17 cellular contexts compared by ENCODE assay signal in the genomic region with DNA sequence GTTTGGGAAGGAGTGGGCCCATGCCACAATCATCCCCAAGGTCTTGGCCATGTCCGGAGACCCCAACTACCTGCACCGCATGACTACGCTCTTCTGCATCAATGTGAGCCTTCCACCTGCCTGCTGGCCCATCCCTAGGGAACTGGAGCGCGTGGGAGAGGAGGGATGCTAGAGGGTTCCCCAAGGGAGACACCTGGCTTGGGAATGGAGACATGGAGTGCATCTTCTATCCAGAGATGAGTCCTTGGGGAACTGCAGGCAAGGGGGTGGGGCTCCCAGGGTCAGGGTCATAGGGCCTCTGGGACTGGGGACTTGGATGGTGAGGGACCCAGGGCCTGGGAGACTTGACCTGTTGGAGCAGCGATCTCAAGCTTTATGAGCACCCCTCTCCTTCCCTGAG. TPM values are rescaled to one million over a fixed set of nuclear protein-coding genes. Genes with fewer than 3 reads are reported as not detected.
A peak's percentile ranks its signal among the peaks of the same experiment; 100 is the strongest.
DNase-seq lines count a peak whose midpoint lies in the region; ATAC-seq, FAIRE-seq and TF ChIP-seq lines count a peak whose summit lies in the region.
"Had no signal": no experiment of that assay in that cellular context is flagged by ENCODE, and none has a peak within 500 bp of the region (broad histone marks: within the 10 kb centered on the region; RNA-seq: fewer than 3 reads in every experiment).

No MANE protein-coding gene starts in this region.

- H3K4me1 Mint-ChIP-seq in activated CD4-positive, alpha-beta T cell treated with anti-CD3 and anti-CD28 coated beads, Interleukin-2, amount 10 ng/mL, durations not matched to agents 7 days and 5 days, result no peaks in the 10 kb centered on the region
- peaks cover 10% of the 10 kb centered on the region for H3K4me1 Mint-ChIP-seq in central memory CD8-positive, alpha-beta T cell
- no peaks in the 10 kb centered on the region for H3K4me1 Mint-ChIP-seq in osteocyte (ENCODE audit: unreplicated experiment)

- peaks cover 88% of the 10 kb centered on the region for H3K36me3 Mint-ChIP-seq in activated CD4-positive, alpha-beta T cell treated with anti-CD3 and anti-CD28 coated beads, Interleukin-2, amount 10 ng/mL, durations not matched to agents 7 days and 5 days (ENCODE audit: low read depth)
- peaks cover 80% of the 10 kb centered on the region for H3K36me3 Mint-ChIP-seq in central memory CD8-positive, alpha-beta T cell (ENCODE audit: insufficient read depth)
- H3K36me3 Mint-ChIP-seq in osteocyte (ENCODE audit: unreplicated experiment), result peaks cover 85% of the 10 kb centered on the region

- no peaks in the 10 kb centered on the region for H3K9me3 ChIP-seq in GM23248 (ENCODE audit: low read depth)
- H3K9me3 ChIP-seq: BLaER1, Caco-2 had no signal

- no peaks in the 10 kb centered on the region for H3K9me2 ChIP-seq in GM23248 (ENCODE audit: insufficient read depth)

- H3K4me1 ChIP-seq in GM23248 (ENCODE audit: insufficient read depth), result no peaks in the 10 kb centered on the region
- H3K4me1 ChIP-seq: BLaER1, Caco-2 had no signal

- H3K9ac ChIP-seq in GM23248, result no peak overlapping the region
- H3K9ac ChIP-seq: BLaER1 had no signal

- no peak for ATAC-seq in central memory CD8-positive, alpha-beta T cell (replicated peaks; ENCODE audit: extremely low read depth, poor library complexity, severe bottlenecking)
- no peak for ATAC-seq in Right ventricle myocardium superior (ENCODE audit: poor library complexity)
- no peak for ATAC-seq in HG03135 (IDR thresholded peaks at IDR 0.05; ENCODE audit: unreplicated experiment)
- ATAC-seq: HCT116 had no signal

- H3K27ac Mint-ChIP-seq in activated CD4-positive, alpha-beta T cell treated with anti-CD3 and anti-CD28 coated beads, Interleukin-2, amount 10 ng/mL, durations not matched to agents 7 days and 5 days, result peak overlapping the region; percentile 46
- H3K27ac Mint-ChIP-seq in central memory CD8-positive, alpha-beta T cell (ENCODE audit: low read depth), result peak overlapping the region; percentile 15
- H3K27ac Mint-ChIP-seq in osteocyte (ENCODE audit: unreplicated experiment), result no peak overlapping the region

- intact Hi-C loops in Right ventricle myocardium superior (cut with DNase I), result no loop called here

- peaks cover 87% of the 10 kb centered on the region for H3K36me3 ChIP-seq in GM23248 (ENCODE audit: low read depth)

- no peak for FAIRE-seq in RCC 7860 (lab: Jason Lieb, UNC)
- FAIRE-seq: GM19239 had no signal

- H3K27me3 ChIP-seq in GM23248 (replicated peaks; ENCODE audit: insufficient read depth), result no peaks in the 10 kb centered on the region
- H3K27me3 ChIP-seq: BLaER1 had no signal

- H2AFZ ChIP-seq in GM23248, result no peak overlapping the region

- no peaks in the 10 kb centered on the region for H3K9me3 Mint-ChIP-seq in activated CD4-positive, alpha-beta T cell treated with anti-CD3 and anti-CD28 coated beads, Interleukin-2, amount 10 ng/mL, durations not matched to agents 7 days and 5 days
- H3K9me3 Mint-ChIP-seq in central memory CD8-positive, alpha-beta T cell, result no peaks in the 10 kb centered on the region
- no peaks in the 10 kb centered on the region for H3K9me3 Mint-ChIP-seq in osteocyte (ENCODE audit: unreplicated experiment)
- H3K9me3 Mint-ChIP-seq: CD8-positive, alpha-beta memory T cell had no signal

- H3K79me2 ChIP-seq in GM23248 (ENCODE audit: insufficient read depth), result peaks cover 52% of the 10 kb centered on the region

- H3K4me3 Mint-ChIP-seq in activated CD4-positive, alpha-beta T cell treated with anti-CD3 and anti-CD28 coated beads, Interleukin-2, amount 10 ng/mL, durations not matched to agents 7 days and 5 days, result no peak overlapping the region
- no peak overlapping the region for H3K4me3 Mint-ChIP-seq in central memory CD8-positive, alpha-beta T cell
- H3K4me3 Mint-ChIP-seq in osteocyte (ENCODE audit: unreplicated experiment), result no peak overlapping the region
- H3K4me3 Mint-ChIP-seq: CD8-positive, alpha-beta memory T cell had no signal

- 94 to 95% methylated on average over 6 of the region's 6 CpGs for WGBS in GM23248 (ENCODE audit: low coverage in 1 of 2, low lambda C conversion rate in 2 of 2, missing lambda C conversion rate in 2 of 2), 2 experiments

- TF ChIP-seq CTCF in osteocyte (IDR thresholded peaks at IDR 0.05), result no peak

- H3K27ac ChIP-seq in GM23248, result 0 out of 2 replicates have a peak overlapping the region, but pooled peaks have one; percentile 9
- H3K27ac ChIP-seq: 22Rv1, BLaER1 had no signal

- POLR2A ChIA-PET in activated CD4-positive, alpha-beta T cell treated with anti-CD3 and anti-CD28 coated beads, Interleukin-2, amount 10 ng/mL, durations not matched to agents 7 days and 5 days (lab: Charles Lee), result no interaction called here

- no peak overlapping the region for H3K4me2 ChIP-seq in GM23248 (ENCODE audit: unreplicated experiment)
- H3K4me2 ChIP-seq: BLaER1 had no signal

- H3F3A ChIP-seq in GM23248 (ENCODE audit: insufficient read depth), result peaks cover 7% of the 10 kb centered on the region

- no peaks in the 10 kb centered on the region for H4K20me1 ChIP-seq in GM23248 (ENCODE audit: insufficient read depth)

- CTCF ChIA-PET in activated CD4-positive, alpha-beta T cell treated with anti-CD3 and anti-CD28 coated beads, Interleukin-2, amount 10 ng/mL, durations not matched to agents 7 days and 5 days (lab: Charles Lee), result no interaction called here

- in situ Hi-C loops in GM23248 (cut with MboI), result no loop called here

- no peaks in the 10 kb centered on the region for H3K27me3 Mint-ChIP-seq in activated CD4-positive, alpha-beta T cell treated with anti-CD3 and anti-CD28 coated beads, Interleukin-2, amount 10 ng/mL, durations not matched to agents 7 days and 5 days
- no peaks in the 10 kb centered on the region for H3K27me3 Mint-ChIP-seq in central memory CD8-positive, alpha-beta T cell
- no peaks in the 10 kb centered on the region for H3K27me3 Mint-ChIP-seq in osteocyte (ENCODE audit: unreplicated experiment)
- H3K27me3 Mint-ChIP-seq: CD8-positive, alpha-beta memory T cell had no signal

- no peak for DNase-seq in activated CD4-positive, alpha-beta T cell treated with anti-CD3 and anti-CD28 coated beads, Interleukin-2, amount 10 ng/mL, durations not matched to agents 7 days and 5 days
- no peak for DNase-seq in activated CD4-positive, alpha-beta T cell treated with anti-CD3 and anti-CD28 coated beads for 4 hours
- DNase-seq in GM23248 (no peak), osteocyte (ENCODE audit: extremely low spot score, unreplicated experiment) (peak; percentile 76), Right ventricle myocardium superior (no peak), RCC 7860 (ENCODE audit: low spot score) (no peak)
- no peak for DNase-seq in central memory CD8-positive, alpha-beta T cell (ENCODE audit: low spot score in 2 of 2)
- DNase-seq: AML-193; Caco-2; CD8-positive, alpha-beta memory T cell; DND-41; GDM1 had no signal

- no peak overlapping the region for H3K4me3 ChIP-seq in GM23248
- H3K4me3 ChIP-seq: BLaER1 had no signal

RNA-seq across cellular contexts. Expression of gene PPP2R1A, which starts 31.2 kb away (rescaled TPM):
- total RNA-seq in activated CD4-positive, alpha-beta T cell treated with anti-CD3 and anti-CD28 coated beads, Interleukin-2, amount 10 ng/mL, durations not matched to agents 7 days and 5 days, result 100 to 1,000 TPM; 184 to 214 TPM
- total RNA-seq in GM23248 (2014; rRNA removed; shearing (Covaris generic)), result 191 and 248 TPM in 2 replicates
- polyA plus RNA-seq in GM23248 (2016; fragmentation: Nextera tagmentation; extraction: Ambion mirVana), result 277 and 279 TPM in 2 replicates
- total RNA-seq in osteocyte (257 and 269 TPM in 2 replicates), Right ventricle myocardium superior (339 TPM)

RNA-seq across cellular contexts. Expression of gene ZNF766, which starts 48.4 kb away (rescaled TPM):
- total RNA-seq in activated CD4-positive, alpha-beta T cell treated with anti-CD3 and anti-CD28 coated beads, Interleukin-2, amount 10 ng/mL, durations not matched to agents 7 days and 5 days, result 10 to 100 TPM; 23.3 to 24.0 TPM
- 9.5 and 9.7 TPM in 2 replicates for total RNA-seq in GM23248 (2014; rRNA removed; shearing (Covaris generic))
- 16.8 and 18.5 TPM in 2 replicates for polyA plus RNA-seq in GM23248 (2016; fragmentation: Nextera tagmentation; extraction: Ambion mirVana)
- total RNA-seq in osteocyte (20.2 and 20.3 TPM in 2 replicates), Right ventricle myocardium superior (11.1 TPM)

RNA-seq across cellular contexts. Expression of gene ZNF836, which starts 49.6 kb away (rescaled TPM):
- total RNA-seq in activated CD4-positive, alpha-beta T cell treated with anti-CD3 and anti-CD28 coated beads, Interleukin-2, amount 10 ng/mL, durations not matched to agents 7 days and 5 days, result 10 to 100 TPM; 21.7 to 23.5 TPM
- total RNA-seq in GM23248 (2014; rRNA removed; shearing (Covaris generic)), result 2.8 and 11.7 TPM in 2 replicates
- polyA plus RNA-seq in GM23248 (2016; fragmentation: Nextera tagmentation; extraction: Ambion mirVana), result 3.3 and 3.8 TPM in 2 replicates
- 19.0 and 19.1 TPM in 2 replicates for total RNA-seq in osteocyte
- 7.0 TPM for total RNA-seq in Right ventricle myocardium superior
